In genomic region chr1:197146108-197147095, GRCh38 we compare ENCODE assay signal across 1 cellular context.
TF ChIP-seq lines count a peak whose summit lies in the region.

A gene with protein sequence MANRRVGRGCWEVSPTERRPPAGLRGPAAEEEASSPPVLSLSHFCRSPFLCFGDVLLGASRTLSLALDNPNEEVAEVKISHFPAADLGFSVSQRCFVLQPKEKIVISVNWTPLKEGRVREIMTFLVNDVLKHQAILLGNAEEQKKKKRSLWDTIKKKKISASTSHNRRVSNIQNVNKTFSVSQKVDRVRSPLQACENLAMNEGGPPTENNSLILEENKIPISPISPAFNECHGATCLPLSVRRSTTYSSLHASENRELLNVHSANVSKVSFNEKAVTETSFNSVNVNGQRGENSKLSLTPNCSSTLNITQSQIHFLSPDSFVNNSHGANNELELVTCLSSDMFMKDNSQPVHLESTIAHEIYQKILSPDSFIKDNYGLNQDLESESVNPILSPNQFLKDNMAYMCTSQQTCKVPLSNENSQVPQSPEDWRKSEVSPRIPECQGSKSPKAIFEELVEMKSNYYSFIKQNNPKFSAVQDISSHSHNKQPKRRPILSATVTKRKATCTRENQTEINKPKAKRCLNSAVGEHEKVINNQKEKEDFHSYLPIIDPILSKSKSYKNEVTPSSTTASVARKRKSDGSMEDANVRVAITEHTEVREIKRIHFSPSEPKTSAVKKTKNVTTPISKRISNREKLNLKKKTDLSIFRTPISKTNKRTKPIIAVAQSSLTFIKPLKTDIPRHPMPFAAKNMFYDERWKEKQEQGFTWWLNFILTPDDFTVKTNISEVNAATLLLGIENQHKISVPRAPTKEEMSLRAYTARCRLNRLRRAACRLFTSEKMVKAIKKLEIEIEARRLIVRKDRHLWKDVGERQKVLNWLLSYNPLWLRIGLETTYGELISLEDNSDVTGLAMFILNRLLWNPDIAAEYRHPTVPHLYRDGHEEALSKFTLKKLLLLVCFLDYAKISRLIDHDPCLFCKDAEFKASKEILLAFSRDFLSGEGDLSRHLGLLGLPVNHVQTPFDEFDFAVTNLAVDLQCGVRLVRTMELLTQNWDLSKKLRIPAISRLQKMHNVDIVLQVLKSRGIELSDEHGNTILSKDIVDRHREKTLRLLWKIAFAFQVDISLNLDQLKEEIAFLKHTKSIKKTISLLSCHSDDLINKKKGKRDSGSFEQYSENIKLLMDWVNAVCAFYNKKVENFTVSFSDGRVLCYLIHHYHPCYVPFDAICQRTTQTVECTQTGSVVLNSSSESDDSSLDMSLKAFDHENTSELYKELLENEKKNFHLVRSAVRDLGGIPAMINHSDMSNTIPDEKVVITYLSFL (N-terminal part only) (minus strand): TSS chr1:197146669. CDS start chr1:197146437, 232 bp downstream.

TF ChIP-seq in HepG2, 621 proteins besides CTCF, POLR2A, EP300 and RAD21 (continued from another document and continues in another):
- TF ChIP-seq SMYD3 (CRISPR knock-in tag; IDR thresholded peaks at IDR 0.05) (peak; percentile 96), ZFY (CRISPR knock-in tag; IDR thresholded peaks at IDR 0.05) (no peak; the same call in 1 of the 2 replicates), MEF2D (CRISPR knock-in tag; IDR thresholded peaks at IDR 0.05) (no peak), ZNF773 (CRISPR knock-in tag; IDR thresholded peaks at IDR 0.05; ENCODE audit: borderline replicate concordance) (no peak), TOPORS (CRISPR knock-in tag; IDR thresholded peaks at IDR 0.05) (peak; percentile 55; the same call in 1 of the 2 replicates), NFKB2 (CRISPR knock-in tag; IDR thresholded peaks at IDR 0.05; ENCODE audit: borderline replicate concordance) (peak; percentile 35; the same call in 1 of the 2 replicates), ATF6 (CRISPR knock-in tag; conservative IDR thresholded peaks at IDR 0.05) (no peak), ZBTB7B (CRISPR knock-in tag; IDR thresholded peaks at IDR 0.05) (no peak), CEBPB (IDR thresholded peaks at IDR 0.05; ENCODE audit: borderline replicate concordance, low read depth, low read length) (no peak), KDM5B (CRISPR knock-in tag; IDR thresholded peaks at IDR 0.05; ENCODE audit: borderline replicate concordance) (no peak), HNF4A (CRISPR knock-in tag; IDR thresholded peaks at IDR 0.05) (no peak), RBM39 (IDR thresholded peaks at IDR 0.05; ENCODE audit: low read depth, low read length, poor library complexity, severe bottlenecking) (peak; percentile 56), TBL1XR1 (IDR thresholded peaks at IDR 0.05; ENCODE audit: borderline replicate concordance, low read length, partially characterized antibody) (no peak), MEIS1 (CRISPR knock-in tag; IDR thresholded peaks at IDR 0.05; ENCODE audit: borderline replicate concordance) (no peak), KLF15 (CRISPR knock-in tag; IDR thresholded peaks at IDR 0.05; ENCODE audit: borderline replicate concordance) (no peak), HOXA7 (CRISPR knock-in tag; IDR thresholded peaks at IDR 0.05) (peak; percentile 97), RBFOX2 (IDR thresholded peaks at IDR 0.05; ENCODE audit: low read depth, low read length) (peak; percentile 66), ZNF343 (CRISPR knock-in tag; IDR thresholded peaks at IDR 0.05) (no peak), ZNF891 (CRISPR knock-in tag; IDR thresholded peaks at IDR 0.05) (no peak), ZNF350 (CRISPR knock-in tag; IDR thresholded peaks at IDR 0.05; ENCODE audit: borderline replicate concordance, low read depth) (no peak; the same call in 1 of the 2 replicates), ZKSCAN5 (CRISPR knock-in tag; IDR thresholded peaks at IDR 0.05) (peak; percentile 94), ZBTB21 (CRISPR knock-in tag; IDR thresholded peaks at IDR 0.05) (no peak), MED8 (CRISPR knock-in tag; IDR thresholded peaks at IDR 0.05; ENCODE audit: insufficient replicate concordance) (no peak), ZNF484 (CRISPR knock-in tag; IDR thresholded peaks at IDR 0.05; ENCODE audit: borderline replicate concordance, low read depth) (no peak), REPIN1 (CRISPR knock-in tag; IDR thresholded peaks at IDR 0.05; ENCODE audit: borderline replicate concordance, low read depth) (peak; percentile 85), ZNF558 (CRISPR knock-in tag; IDR thresholded peaks at IDR 0.05; ENCODE audit: borderline replicate concordance) (no peak), SOX5 (CRISPR knock-in tag; IDR thresholded peaks at IDR 0.05; ENCODE audit: borderline replicate concordance) (no peak)
- TF ChIP-seq, protein P1, sequence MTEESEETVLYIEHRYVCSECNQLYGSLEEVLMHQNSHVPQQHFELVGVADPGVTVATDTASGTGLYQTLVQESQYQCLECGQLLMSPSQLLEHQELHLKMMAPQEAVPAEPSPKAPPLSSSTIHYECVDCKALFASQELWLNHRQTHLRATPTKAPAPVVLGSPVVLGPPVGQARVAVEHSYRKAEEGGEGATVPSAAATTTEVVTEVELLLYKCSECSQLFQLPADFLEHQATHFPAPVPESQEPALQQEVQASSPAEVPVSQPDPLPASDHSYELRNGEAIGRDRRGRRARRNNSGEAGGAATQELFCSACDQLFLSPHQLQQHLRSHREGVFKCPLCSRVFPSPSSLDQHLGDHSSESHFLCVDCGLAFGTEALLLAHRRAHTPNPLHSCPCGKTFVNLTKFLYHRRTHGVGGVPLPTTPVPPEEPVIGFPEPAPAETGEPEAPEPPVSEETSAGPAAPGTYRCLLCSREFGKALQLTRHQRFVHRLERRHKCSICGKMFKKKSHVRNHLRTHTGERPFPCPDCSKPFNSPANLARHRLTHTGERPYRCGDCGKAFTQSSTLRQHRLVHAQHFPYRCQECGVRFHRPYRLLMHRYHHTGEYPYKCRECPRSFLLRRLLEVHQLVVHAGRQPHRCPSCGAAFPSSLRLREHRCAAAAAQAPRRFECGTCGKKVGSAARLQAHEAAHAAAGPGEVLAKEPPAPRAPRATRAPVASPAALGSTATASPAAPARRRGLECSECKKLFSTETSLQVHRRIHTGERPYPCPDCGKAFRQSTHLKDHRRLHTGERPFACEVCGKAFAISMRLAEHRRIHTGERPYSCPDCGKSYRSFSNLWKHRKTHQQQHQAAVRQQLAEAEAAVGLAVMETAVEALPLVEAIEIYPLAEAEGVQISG (CRISPR knock-in tag; IDR thresholded peaks at IDR 0.05), result peak; percentile 61
- TF ChIP-seq, protein P2, sequence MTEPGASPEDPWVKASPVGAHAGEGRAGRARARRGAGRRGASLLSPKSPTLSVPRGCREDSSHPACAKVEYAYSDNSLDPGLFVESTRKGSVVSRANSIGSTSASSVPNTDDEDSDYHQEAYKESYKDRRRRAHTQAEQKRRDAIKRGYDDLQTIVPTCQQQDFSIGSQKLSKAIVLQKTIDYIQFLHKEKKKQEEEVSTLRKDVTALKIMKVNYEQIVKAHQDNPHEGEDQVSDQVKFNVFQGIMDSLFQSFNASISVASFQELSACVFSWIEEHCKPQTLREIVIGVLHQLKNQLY (CRISPR knock-in tag; IDR thresholded peaks at IDR 0.05), result no peak
- TF ChIP-seq, protein P3, sequence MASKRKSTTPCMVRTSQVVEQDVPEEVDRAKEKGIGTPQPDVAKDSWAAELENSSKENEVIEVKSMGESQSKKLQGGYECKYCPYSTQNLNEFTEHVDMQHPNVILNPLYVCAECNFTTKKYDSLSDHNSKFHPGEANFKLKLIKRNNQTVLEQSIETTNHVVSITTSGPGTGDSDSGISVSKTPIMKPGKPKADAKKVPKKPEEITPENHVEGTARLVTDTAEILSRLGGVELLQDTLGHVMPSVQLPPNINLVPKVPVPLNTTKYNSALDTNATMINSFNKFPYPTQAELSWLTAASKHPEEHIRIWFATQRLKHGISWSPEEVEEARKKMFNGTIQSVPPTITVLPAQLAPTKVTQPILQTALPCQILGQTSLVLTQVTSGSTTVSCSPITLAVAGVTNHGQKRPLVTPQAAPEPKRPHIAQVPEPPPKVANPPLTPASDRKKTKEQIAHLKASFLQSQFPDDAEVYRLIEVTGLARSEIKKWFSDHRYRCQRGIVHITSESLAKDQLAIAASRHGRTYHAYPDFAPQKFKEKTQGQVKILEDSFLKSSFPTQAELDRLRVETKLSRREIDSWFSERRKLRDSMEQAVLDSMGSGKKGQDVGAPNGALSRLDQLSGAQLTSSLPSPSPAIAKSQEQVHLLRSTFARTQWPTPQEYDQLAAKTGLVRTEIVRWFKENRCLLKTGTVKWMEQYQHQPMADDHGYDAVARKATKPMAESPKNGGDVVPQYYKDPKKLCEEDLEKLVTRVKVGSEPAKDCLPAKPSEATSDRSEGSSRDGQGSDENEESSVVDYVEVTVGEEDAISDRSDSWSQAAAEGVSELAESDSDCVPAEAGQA (IDR thresholded peaks at IDR 0.05; ENCODE audit: low read depth), result no peak
- TF ChIP-seq, protein P3 (CRISPR knock-in tag; IDR thresholded peaks at IDR 0.05; ENCODE audit: borderline replicate concordance), result no peak
- TF ChIP-seq, protein P4, sequence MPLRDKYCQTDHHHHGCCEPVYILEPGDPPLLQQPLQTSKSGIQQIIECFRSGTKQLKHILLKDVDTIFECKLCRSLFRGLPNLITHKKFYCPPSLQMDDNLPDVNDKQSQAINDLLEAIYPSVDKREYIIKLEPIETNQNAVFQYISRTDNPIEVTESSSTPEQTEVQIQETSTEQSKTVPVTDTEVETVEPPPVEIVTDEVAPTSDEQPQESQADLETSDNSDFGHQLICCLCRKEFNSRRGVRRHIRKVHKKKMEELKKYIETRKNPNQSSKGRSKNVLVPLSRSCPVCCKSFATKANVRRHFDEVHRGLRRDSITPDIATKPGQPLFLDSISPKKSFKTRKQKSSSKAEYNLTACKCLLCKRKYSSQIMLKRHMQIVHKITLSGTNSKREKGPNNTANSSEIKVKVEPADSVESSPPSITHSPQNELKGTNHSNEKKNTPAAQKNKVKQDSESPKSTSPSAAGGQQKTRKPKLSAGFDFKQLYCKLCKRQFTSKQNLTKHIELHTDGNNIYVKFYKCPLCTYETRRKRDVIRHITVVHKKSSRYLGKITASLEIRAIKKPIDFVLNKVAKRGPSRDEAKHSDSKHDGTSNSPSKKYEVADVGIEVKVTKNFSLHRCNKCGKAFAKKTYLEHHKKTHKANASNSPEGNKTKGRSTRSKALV (CRISPR knock-in tag; IDR thresholded peaks at IDR 0.05), result peak; percentile 68; the same call in 1 of the 2 replicates
- TF ChIP-seq, protein P5, sequence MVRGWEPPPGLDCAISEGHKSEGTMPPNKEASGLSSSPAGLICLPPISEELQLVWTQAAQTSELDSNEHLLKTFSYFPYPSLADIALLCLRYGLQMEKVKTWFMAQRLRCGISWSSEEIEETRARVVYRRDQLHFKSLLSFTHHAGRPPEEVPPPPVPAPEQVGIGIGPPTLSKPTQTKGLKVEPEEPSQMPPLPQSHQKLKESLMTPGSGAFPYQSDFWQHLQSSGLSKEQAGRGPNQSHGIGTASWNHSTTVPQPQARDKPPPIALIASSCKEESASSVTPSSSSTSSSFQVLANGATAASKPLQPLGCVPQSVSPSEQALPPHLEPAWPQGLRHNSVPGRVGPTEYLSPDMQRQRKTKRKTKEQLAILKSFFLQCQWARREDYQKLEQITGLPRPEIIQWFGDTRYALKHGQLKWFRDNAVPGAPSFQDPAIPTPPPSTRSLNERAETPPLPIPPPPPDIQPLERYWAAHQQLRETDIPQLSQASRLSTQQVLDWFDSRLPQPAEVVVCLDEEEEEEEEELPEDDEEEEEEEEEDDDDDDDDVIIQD (CRISPR knock-in tag; IDR thresholded peaks at IDR 0.05; ENCODE audit: low read depth), result peak; percentile 31; the same call in 1 of the 2 replicates
- TF ChIP-seq, protein P6, sequence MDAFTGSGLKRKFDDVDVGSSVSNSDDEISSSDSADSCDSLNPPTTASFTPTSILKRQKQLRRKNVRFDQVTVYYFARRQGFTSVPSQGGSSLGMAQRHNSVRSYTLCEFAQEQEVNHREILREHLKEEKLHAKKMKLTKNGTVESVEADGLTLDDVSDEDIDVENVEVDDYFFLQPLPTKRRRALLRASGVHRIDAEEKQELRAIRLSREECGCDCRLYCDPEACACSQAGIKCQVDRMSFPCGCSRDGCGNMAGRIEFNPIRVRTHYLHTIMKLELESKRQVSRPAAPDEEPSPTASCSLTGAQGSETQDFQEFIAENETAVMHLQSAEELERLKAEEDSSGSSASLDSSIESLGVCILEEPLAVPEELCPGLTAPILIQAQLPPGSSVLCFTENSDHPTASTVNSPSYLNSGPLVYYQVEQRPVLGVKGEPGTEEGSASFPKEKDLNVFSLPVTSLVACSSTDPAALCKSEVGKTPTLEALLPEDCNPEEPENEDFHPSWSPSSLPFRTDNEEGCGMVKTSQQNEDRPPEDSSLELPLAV (CRISPR knock-in tag; conservative IDR thresholded peaks at IDR 0.05; ENCODE audit: low read depth), result peak; percentile 86; the same call in 1 of the 2 replicates
- TF ChIP-seq, protein P7, sequence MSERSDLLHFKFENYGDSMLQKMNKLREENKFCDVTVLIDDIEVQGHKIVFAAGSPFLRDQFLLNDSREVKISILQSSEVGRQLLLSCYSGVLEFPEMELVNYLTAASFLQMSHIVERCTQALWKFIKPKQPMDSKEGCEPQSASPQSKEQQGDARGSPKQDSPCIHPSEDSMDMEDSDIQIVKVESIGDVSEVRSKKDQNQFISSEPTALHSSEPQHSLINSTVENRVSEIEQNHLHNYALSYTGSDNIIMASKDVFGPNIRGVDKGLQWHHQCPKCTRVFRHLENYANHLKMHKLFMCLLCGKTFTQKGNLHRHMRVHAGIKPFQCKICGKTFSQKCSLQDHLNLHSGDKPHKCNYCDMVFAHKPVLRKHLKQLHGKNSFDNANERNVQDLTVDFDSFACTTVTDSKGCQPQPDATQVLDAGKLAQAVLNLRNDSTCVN (CRISPR knock-in tag; IDR thresholded peaks at IDR 0.05; ENCODE audit: borderline replicate concordance), result no peak
